Comparison of ENCODE assay signal across 14 cellular contexts in the genomic region with DNA sequence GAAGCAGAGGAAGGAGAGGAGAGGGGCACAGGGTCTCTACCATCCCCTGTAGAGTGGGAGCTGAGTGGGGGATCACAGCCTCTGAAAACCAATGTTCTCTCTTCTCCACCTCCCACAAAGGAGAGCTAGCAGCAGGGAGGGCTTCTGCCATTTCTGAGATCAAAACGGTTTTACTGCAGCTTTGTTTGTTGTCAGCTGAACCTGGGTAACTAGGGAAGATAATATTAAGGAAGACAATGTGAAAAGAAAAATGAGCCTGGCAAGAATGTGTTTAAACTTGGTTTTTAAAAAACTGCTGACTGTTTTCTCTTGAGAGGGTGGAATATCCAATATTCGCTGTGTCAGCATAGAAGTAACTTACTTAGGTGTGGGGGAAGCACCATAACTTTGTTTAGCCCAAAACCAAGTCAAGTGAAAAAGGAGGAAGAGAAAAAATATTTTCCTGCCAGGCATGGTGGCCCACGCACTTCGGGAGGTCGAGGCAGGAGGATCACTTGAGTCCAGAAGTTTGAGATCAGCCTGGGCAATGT. TPM values are rescaled to one million over a fixed set of nuclear protein-coding genes. Genes with fewer than 3 reads are reported as not detected.
A peak's percentile ranks its signal among the peaks of the same experiment; 100 is the strongest.
DNase-seq lines count a peak whose midpoint lies in the region; ATAC-seq and TF ChIP-seq lines count a peak whose summit lies in the region.
"Had no signal": no experiment of that assay in that cellular context is flagged by ENCODE, and none has a peak within 500 bp of the region (broad histone marks: within the 10 kb centered on the region; RNA-seq: fewer than 3 reads in every experiment).

No MANE protein-coding gene starts in this region.

- TF ChIP-seq EP300 in esophagus muscularis mucosa (IDR thresholded peaks at IDR 0.05): no peak

- no peaks in the 10 kb centered on the region for H3K27me3 ChIP-seq in SJSA1 (replicated peaks)
- no peaks in the 10 kb centered on the region for H3K27me3 ChIP-seq in esophagus muscularis mucosa

- H3K9me3 ChIP-seq in SJSA1 (replicated peaks): no peaks in the 10 kb centered on the region
- H3K9me3 ChIP-seq in esophagus muscularis mucosa: no peaks in the 10 kb centered on the region

- H3K4me3 ChIP-seq in SJSA1: no peak overlapping the region
- H3K4me3 ChIP-seq in esophagus muscularis mucosa: no peak overlapping the region

- no peaks in the 10 kb centered on the region for H3K9me3 Mint-ChIP-seq in activated T-cell treated with anti-CD3 and anti-CD28 coated beads, Interleukin-2, amount 50 U/mL, for 24 hours
- no peaks in the 10 kb centered on the region for H3K9me3 Mint-ChIP-seq in stimulated activated naive B cell treated with anti-CD40 and anti-IgM and Interleukin-4, amounts not matched to agents 10 μg/mL and 1 μg/mL and 100 μg/mL, for 72 hours

- H3K4me1 ChIP-seq in SJSA1 (replicated peaks) (peaks cover 48% of the 10 kb centered on the region), esophagus muscularis mucosa (peaks cover 20 to 91% (median 86%) of the 10 kb centered on the region in 4 donors)

- H3K4me1 Mint-ChIP-seq in activated T-cell treated with anti-CD3 and anti-CD28 coated beads, Interleukin-2, amount 50 U/mL, for 24 hours (ENCODE audit: low read depth): peaks cover 71% of the 10 kb centered on the region
- peaks cover 27 to 29% of the 10 kb centered on the region in 2 donors for H3K4me1 Mint-ChIP-seq in stimulated activated naive B cell treated with anti-CD40 and anti-IgM and Interleukin-4, amounts not matched to agents 10 μg/mL and 1 μg/mL and 100 μg/mL, for 72 hours

- peak overlapping the region; percentile 76 for H3K27ac Mint-ChIP-seq in activated T-cell treated with anti-CD3 and anti-CD28 coated beads, Interleukin-2, amount 50 U/mL, for 24 hours
- peak overlapping the region; percentile 26 for H3K27ac Mint-ChIP-seq in stimulated activated naive B cell treated with anti-CD40 and anti-IgM and Interleukin-4, amounts not matched to agents 10 μg/mL and 1 μg/mL and 100 μg/mL, for 72 hours

- H3K27ac ChIP-seq in SJSA1 (peak overlapping the region; percentile 89), esophagus muscularis mucosa (replicated peaks in 1 of 4) (peak overlapping the region; percentile 84 to 89 (median 87))

- no peak for TF ChIP-seq CTCF in esophagus muscularis mucosa (IDR thresholded peaks at IDR 0.05)

- intact Hi-C loops in esophagus muscularis mucosa (cut with DNase I): loop anchor here (5.0 kb wide), 3 partner anchors 59 to 134 kb away; a partner anchor contains a TSS

- TF ChIP-seq POLR2A in esophagus muscularis mucosa (IDR thresholded peaks at IDR 0.05; ENCODE audit: low read depth): no peak

- no peaks in the 10 kb centered on the region for H3K27me3 Mint-ChIP-seq in activated T-cell treated with anti-CD3 and anti-CD28 coated beads, Interleukin-2, amount 50 U/mL, for 24 hours
- H3K27me3 Mint-ChIP-seq in stimulated activated naive B cell treated with anti-CD40 and anti-IgM and Interleukin-4, amounts not matched to agents 10 μg/mL and 1 μg/mL and 100 μg/mL, for 72 hours: peaks cover 0 to 6% of the 10 kb centered on the region in 2 donors

- 54% methylated on average over 5 of the region's 5 CpGs for WGBS in esophagus muscularis mucosa

- peak in 1 of 2 donors; percentile 8 for ATAC-seq in stimulated activated naive B cell treated with anti-CD40 and anti-IgM and Interleukin-4, amounts not matched to agents 10 μg/mL and 1 μg/mL and 100 μg/mL, for 72 hours (replicated peaks)
- ATAC-seq in HG03280 (IDR thresholded peaks at IDR 0.05; ENCODE audit: unreplicated experiment): no peak
- ATAC-seq: right cardiac atrium had no signal

- H3K36me3 ChIP-seq in SJSA1 (peaks cover 5% of the 10 kb centered on the region; the same call in 1 of the 2 replicates), esophagus muscularis mucosa (peaks cover 6 to 38% (median 23%) of the 10 kb centered on the region in 4 donors)

- H3K4me3 Mint-ChIP-seq in activated T-cell treated with anti-CD3 and anti-CD28 coated beads, Interleukin-2, amount 50 U/mL, for 24 hours: peak overlapping the region; percentile 23
- peak overlapping the region; percentile 15 to 63 for H3K4me3 Mint-ChIP-seq in stimulated activated naive B cell treated with anti-CD40 and anti-IgM and Interleukin-4, amounts not matched to agents 10 μg/mL and 1 μg/mL and 100 μg/mL, for 72 hours

- DNase-seq in activated T-cell treated with anti-CD3 and anti-CD28 coated beads, Interleukin-2, amount 50 U/mL, for 24 hours: no peak
- no peak for DNase-seq in activated T-cell treated with anti-CD3 and anti-CD28 coated beads, Interleukin-2, amount 50 U/mL, for 48 hours
- DNase-seq in SJSA1 (ENCODE audit: low read depth in 1 of 2, low spot score in 2 of 2): no peak
- no peak for DNase-seq in esophagus muscularis mucosa (ENCODE audit: extremely low spot score)
- no peak for DNase-seq in stimulated activated naive B cell treated with anti-CD40 and anti-IgM and Interleukin-4, amounts not matched to agents 10 μg/mL and 1 μg/mL and 100 μg/mL, for 72 hours
- no peak for DNase-seq in C1 segment of cervical spinal cord (lab: John Stamatoyannopoulos, UW)
- no peak for DNase-seq in stimulated activated CD4-positive, alpha-beta T cell treated with anti-CD3 and anti-CD28 coated beads, Interleukin-2, amount 100 ng/mL, for 48 hours
- DNase-seq: amniotic stem cell; effector CD4-positive, alpha-beta T cell; foreskin melanocyte; NCI-H2029 treated with DMSO at 0.1 percent for 48 hours; NCI-H774; right cardiac atrium had no signal

- H3K36me3 Mint-ChIP-seq in activated T-cell treated with anti-CD3 and anti-CD28 coated beads, Interleukin-2, amount 50 U/mL, for 24 hours (ENCODE audit: low read depth): peaks cover 13% of the 10 kb centered on the region
- H3K36me3 Mint-ChIP-seq in stimulated activated naive B cell treated with anti-CD40 and anti-IgM and Interleukin-4, amounts not matched to agents 10 μg/mL and 1 μg/mL and 100 μg/mL, for 72 hours: peaks cover 2 to 3% of the 10 kb centered on the region in 2 donors

RNA-seq across cellular contexts. Expression of a gene that starts 35.8 kb away (rescaled TPM):
- total RNA-seq in SJSA1 (2014; rRNA removed; shearing (Covaris generic)): not detected in 2 replicates
- total RNA-seq in esophagus muscularis mucosa: 1 to 10 TPM; 2.3 to 5.0 (median 4.3) TPM

RNA-seq across cellular contexts. Expression of a gene that starts 36.0 kb away (rescaled TPM):
- not detected in 2 replicates for total RNA-seq in SJSA1 (2014; rRNA removed; shearing (Covaris generic))
- 10 to 100 TPM; 12.5 to 17.0 (median 12.6) TPM for total RNA-seq in esophagus muscularis mucosa

Comparison
In these comparisons a context has a peak if more than half of its experiments do, and no peak if none do; other contexts are left out.
1. RNA of a gene that starts 36.0 kb away (total RNA-seq): 12.5 to 17.0 TPM in esophagus muscularis mucosa; not detected in SJSA1; every median in the first group is over 10 times any median in the second.